16 cellular contexts compared by ENCODE assay signal in genomic region chr9:14080940-14081621, GRCh38.
DNase-seq lines count a peak whose midpoint lies in the region; ATAC-seq and TF ChIP-seq lines count a peak whose summit lies in the region.
"Had no signal": no experiment of that assay in that cellular context is flagged by ENCODE, and none has a peak within 500 bp of the region (broad histone marks: within the 10 kb centered on the region; RNA-seq: fewer than 3 reads in every experiment).

No MANE protein-coding gene starts in this region.

- DNase-seq in A172 (ENCODE audit: low spot score) (peak; percentile 66), RWPE2 (ENCODE audit: low spot score) (no peak), foreskin keratinocyte (peak; percentile 87 to 93), AG08395 (ENCODE audit: low spot score) (no peak), CD14-positive monocyte (ENCODE audit: low spot score) (no peak), GF-D8 (lab: John Stamatoyannopoulos, UW) (no peak)
- DNase-seq: activated CD4-positive, CD25-positive, alpha-beta regulatory T cell treated with anti-CD3 and anti-CD28 coated beads, Interleukin-2, amount 50 U/mL, for 72 hours; body of pancreas; heart right ventricle; lower lobe of right lung; NCI-H446; pancreas; stimulated activated CD4-positive, alpha-beta T cell treated with anti-CD3 and anti-CD28 coated beads, Interleukin-1b, Interleukin-23, amount 100 ng/mL, for 48 hours had no signal

- H3K4me1 Mint-ChIP-seq in CD14-positive monocyte: no peaks in the 10 kb centered on the region

- ATAC-seq in HG02759 (IDR thresholded peaks at IDR 0.05; ENCODE audit: unreplicated experiment): peak; percentile 69
- ATAC-seq in RWPE2 (ENCODE audit: low read depth): peak; percentile 81
- peak; percentile 96 for ATAC-seq in foreskin keratinocyte
- ATAC-seq in GM21447 (IDR thresholded peaks at IDR 0.05; ENCODE audit: unreplicated experiment): no peak
- ATAC-seq: body of pancreas, heart right ventricle, lower lobe of right lung had no signal

- no peaks in the 10 kb centered on the region for H3K36me3 Mint-ChIP-seq in CD14-positive monocyte

- H3K27me3 ChIP-seq in RWPE2 (ENCODE audit: insufficient read depth, poor library complexity, severe bottlenecking) (no peaks in the 10 kb centered on the region), foreskin keratinocyte (no peaks in the 10 kb centered on the region)
- H3K27me3 ChIP-seq: body of pancreas, heart right ventricle, pancreas, SJSA1 had no signal

- H3K27ac ChIP-seq in RWPE2 (ENCODE audit: poor library complexity, severe bottlenecking) (peak overlapping the region; percentile 63), foreskin keratinocyte (peak overlapping the region; percentile 42)
- H3K27ac ChIP-seq: body of pancreas, lower lobe of right lung, pancreas, SJSA1 had no signal

- intact Hi-C loops in CD14-positive monocyte (cut with micrococcal nuclease): no loop called here

- H3K9me3 ChIP-seq in RWPE2 (ENCODE audit: severe bottlenecking): no peaks in the 10 kb centered on the region
- H3K9me3 ChIP-seq: heart right ventricle, lower lobe of right lung, pancreas, SJSA1 had no signal

- peaks cover 0 to 3% (median 0%) of the 10 kb centered on the region in 7 donors for H3K9me3 Mint-ChIP-seq in CD14-positive monocyte

- TF ChIP-seq CTCF in RWPE2 (IDR thresholded peaks at IDR 0.05; ENCODE audit: poor library complexity, severe bottlenecking) (peak; percentile 28), foreskin keratinocyte (conservative IDR thresholded peaks at IDR 0.05) (peak; percentile 53), CD14-positive monocyte (IDR thresholded peaks at IDR 0.05) (no peak)

- H3K4me3 ChIP-seq in RWPE2 (ENCODE audit: severe bottlenecking): no peak overlapping the region
- H3K4me3 ChIP-seq: body of pancreas, heart right ventricle, lower lobe of right lung, pancreas, SJSA1 had no signal

- H3K36me3 ChIP-seq in RWPE2 (ENCODE audit: low read depth): no peaks in the 10 kb centered on the region
- H3K36me3 ChIP-seq: lower lobe of right lung, pancreas, SJSA1 had no signal

- peaks cover 0 to 3% (median 1%) of the 10 kb centered on the region in 3 donors for H3K27me3 Mint-ChIP-seq in CD14-positive monocyte (ENCODE audit: low read depth in 3 of 3)

- H3K4me3 Mint-ChIP-seq in CD14-positive monocyte: no peak overlapping the region

- H3K27ac Mint-ChIP-seq in CD14-positive monocyte: no peak overlapping the region

- H3K4me1 ChIP-seq in RWPE2 (ENCODE audit: insufficient read depth, poor library complexity, severe bottlenecking) (peaks cover 15% of the 10 kb centered on the region), foreskin keratinocyte (peaks cover 24% of the 10 kb centered on the region)
- H3K4me1 ChIP-seq: body of pancreas, lower lobe of right lung, pancreas, SJSA1 had no signal

Comparison
In these comparisons a context has a peak if more than half of its experiments do, and no peak if none do; other contexts are left out.
1. DNase-seq: peak in A172 (single experiment) and foreskin keratinocyte (2 of 2); none in RWPE2 (single experiment), AG08395 (single experiment), CD14-positive monocyte (single experiment) and GF-D8 (single experiment).